ENCODE assay signal across 17 cellular contexts in the genomic region with DNA sequence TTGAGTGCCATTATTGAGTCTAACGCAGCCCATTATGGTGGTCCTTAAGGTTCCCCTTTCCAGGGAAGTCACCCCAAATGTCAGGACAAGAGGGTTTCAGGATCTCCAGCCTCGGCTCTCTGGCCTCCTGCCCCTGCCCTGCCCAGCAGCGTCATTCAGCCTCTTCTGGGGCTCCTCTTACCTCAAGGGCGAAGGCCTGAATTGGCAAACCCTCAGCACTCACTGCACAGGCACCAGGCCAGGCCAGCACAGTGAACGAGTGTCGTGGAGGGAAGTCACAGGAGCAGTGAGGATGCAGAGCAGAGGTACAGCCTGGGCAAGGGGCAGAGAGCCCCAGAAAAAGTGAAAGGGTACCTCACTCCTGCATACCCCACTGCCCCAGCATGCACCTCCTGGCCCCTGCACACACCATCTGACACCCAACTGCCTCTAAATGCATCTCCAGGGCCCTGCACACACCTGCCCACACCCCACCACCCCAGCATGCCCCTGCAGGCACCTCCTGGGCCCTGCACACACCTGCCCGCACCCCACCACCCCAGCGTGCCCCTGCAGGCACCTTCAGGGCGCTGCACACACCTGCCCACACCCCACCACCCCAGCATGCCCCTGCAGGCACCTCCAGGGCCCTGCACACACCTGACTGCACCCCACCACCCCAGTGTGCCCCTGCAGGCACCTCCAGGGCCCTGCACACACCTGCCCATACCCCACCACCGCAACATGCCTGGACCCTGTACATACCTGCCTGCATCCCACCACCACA.
"Had no signal": no experiment of that assay in that cellular context is flagged by ENCODE, and none has a peak within 500 bp of the region (broad histone marks: within the 10 kb centered on the region; RNA-seq: fewer than 3 reads in every experiment).

No MANE protein-coding gene starts in this region.

- H3K4me1 ChIP-seq: uterus had no signal

- H3K36me3 ChIP-seq: neutrophil, thoracic aorta, uterus had no signal

- H3K9me3 ChIP-seq: mucosa of descending colon, neutrophil, thoracic aorta, uterus had no signal

- H3K4me3 ChIP-seq: mucosa of descending colon, thoracic aorta, uterus had no signal

- DNase-seq: activated CD4-positive, alpha-beta T cell treated with anti-CD3 and anti-CD28 coated beads for 1 hour; activated CD4-positive, alpha-beta T cell treated with anti-CD3 and anti-CD28 coated beads, Interleukin-2, amount 50 U/mL, for 48 hours; activated effector memory CD4-positive, alpha-beta T cell treated with Interleukin-2 at 50 U/mL for 16 hours; activated naive CD4-positive, alpha-beta T cell treated with anti-CD3 and anti-CD28 coated beads, Interleukin-2, amount 50 U/mL, for 16 hours; activated T-cell treated with anti-CD3 and anti-CD28 coated beads, Interleukin-2, amount 50 U/mL, for 24 hours; glutamatergic neuron; kidney glomerular epithelial cell; mucosa of descending colon; naive thymus-derived CD4-positive, alpha-beta T cell; stimulated activated CD4-positive, alpha-beta T cell treated with anti-CD3 and anti-CD28 coated beads, Interleukin-15, amount 100 ng/mL, for 24 hours; stimulated activated CD4-positive, alpha-beta T cell treated with anti-CD3 and anti-CD28 coated beads, Interleukin-4, amount 100 ng/mL, for 1 hour; T-helper 1 cell; T1000; uterus had no signal

- ATAC-seq: mucosa of descending colon; naive thymus-derived CD4-positive, alpha-beta T cell; SK-N-SH treated with all-trans-retinoic acid at 6 μM for 48 hours had no signal

- H3K27ac ChIP-seq: neutrophil, thoracic aorta, uterus had no signal

- H3K27me3 ChIP-seq: neutrophil, uterus had no signal
